16 cellular contexts compared by ENCODE assay signal in the genomic region with DNA sequence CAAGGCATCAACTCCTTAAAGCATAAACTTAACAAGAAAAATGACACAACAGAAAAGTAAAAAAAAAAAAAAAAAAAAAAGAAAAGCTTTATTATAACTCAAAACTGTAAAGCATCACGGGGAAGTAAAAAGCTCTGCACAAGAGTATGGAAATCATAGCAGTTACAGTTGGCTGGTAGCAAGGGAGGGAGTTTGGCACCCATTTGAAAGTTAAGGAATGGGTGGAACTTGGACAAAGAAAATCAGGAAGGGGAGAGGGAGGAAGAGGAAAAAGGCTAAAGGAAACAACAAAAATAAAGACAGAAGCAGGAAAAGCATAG. TPM values are rescaled to one million over a fixed set of nuclear protein-coding genes. Genes with fewer than 3 reads are reported as not detected.
DNase-seq lines count a peak whose midpoint lies in the region; ATAC-seq, FAIRE-seq and TF ChIP-seq lines count a peak whose summit lies in the region.
"Had no signal": no experiment of that assay in that cellular context is flagged by ENCODE, and none has a peak within 500 bp of the region (broad histone marks: within the 10 kb centered on the region; RNA-seq: fewer than 3 reads in every experiment).

No MANE protein-coding gene starts in this region.

- H3K4me2 ChIP-seq in astrocyte (ENCODE audit: low read length), result peak overlapping the region; percentile 7

- H3K36me3 Mint-ChIP-seq in T-helper 1 cell treated with Interleukin-12 subunit alpha and Interleukin-12 subunit beta and Interleukin-4 antibody, amounts not matched to agents 30 μg/mL and 1 μg/mL, for 36 hours (ENCODE audit: low read depth), result peaks cover 44% of the 10 kb centered on the region
- H3K36me3 Mint-ChIP-seq in Calu3 (ENCODE audit: insufficient read depth, unreplicated experiment) (peaks cover 11% of the 10 kb centered on the region), astrocyte (ENCODE audit: low read depth, unreplicated experiment) (peaks cover 5% of the 10 kb centered on the region), naive B cell (peaks cover 0 to 12% of the 10 kb centered on the region in 2 donors)
- H3K36me3 Mint-ChIP-seq: CD8-positive, alpha-beta memory T cell had no signal

- FAIRE-seq in astrocyte (lab: Jason Lieb, UNC), result no peak
- FAIRE-seq: islet of Langerhans had no signal

- TF ChIP-seq CTCF in Calu3 (IDR thresholded peaks at IDR 0.05; ENCODE audit: unreplicated experiment) (no peak), astrocyte (IDR thresholded peaks at IDR 0.05; ENCODE audit: insufficient read depth, low read depth, low read length) (no peak)

- peaks cover 4% of the 10 kb centered on the region for H3K36me3 ChIP-seq in astrocyte (ENCODE audit: insufficient read depth, low read length)
- H3K36me3 ChIP-seq: tibial artery had no signal

- ATAC-seq in naive B cell (ENCODE audit: low read depth in 2 of 2) (no peak), HG02973 (IDR thresholded peaks at IDR 0.05; ENCODE audit: unreplicated experiment) (no peak)
- ATAC-seq: HCT116 had no signal

- H3K27me3 Mint-ChIP-seq in T-helper 1 cell treated with Interleukin-12 subunit alpha and Interleukin-12 subunit beta and Interleukin-4 antibody, amounts not matched to agents 30 μg/mL and 1 μg/mL, for 36 hours (ENCODE audit: low read depth), result no peaks in the 10 kb centered on the region
- H3K27me3 Mint-ChIP-seq in Calu3 (ENCODE audit: unreplicated experiment) (no peaks in the 10 kb centered on the region), astrocyte (ENCODE audit: low read depth, unreplicated experiment) (no peaks in the 10 kb centered on the region), naive B cell (no peaks in the 10 kb centered on the region)

- no TSS peak for BruUV-seq in Calu3 (replicated peaks; lab: Mats Ljungman, UMichigan)

- peaks cover 60% of the 10 kb centered on the region for H3K4me1 ChIP-seq in astrocyte (ENCODE audit: insufficient read depth, low read length)

- H3K4me1 Mint-ChIP-seq in T-helper 1 cell treated with Interleukin-12 subunit alpha and Interleukin-12 subunit beta and Interleukin-4 antibody, amounts not matched to agents 30 μg/mL and 1 μg/mL, for 36 hours (ENCODE audit: low read depth), result peaks cover 66% of the 10 kb centered on the region
- peaks cover 65% of the 10 kb centered on the region for H3K4me1 Mint-ChIP-seq in Calu3 (ENCODE audit: low read depth, unreplicated experiment)
- peaks cover 88% of the 10 kb centered on the region for H3K4me1 Mint-ChIP-seq in astrocyte (ENCODE audit: low read depth, unreplicated experiment)
- H3K4me1 Mint-ChIP-seq in naive B cell, result peaks cover 63 to 85% (median 70%) of the 10 kb centered on the region in 3 donors

- peak overlapping the region; percentile 66 for H3K27ac Mint-ChIP-seq in T-helper 1 cell treated with Interleukin-12 subunit alpha and Interleukin-12 subunit beta and Interleukin-4 antibody, amounts not matched to agents 30 μg/mL and 1 μg/mL, for 36 hours
- H3K27ac Mint-ChIP-seq in Calu3 (ENCODE audit: unreplicated experiment) (peak overlapping the region; percentile 66), astrocyte (ENCODE audit: unreplicated experiment) (no peak overlapping the region), naive B cell (peak overlapping the region in 4 of 6 donors; percentile 6 to 93 (median 72))

- no peaks in the 10 kb centered on the region for H3K9me3 Mint-ChIP-seq in T-helper 1 cell treated with Interleukin-12 subunit alpha and Interleukin-12 subunit beta and Interleukin-4 antibody, amounts not matched to agents 30 μg/mL and 1 μg/mL, for 36 hours
- no peaks in the 10 kb centered on the region for H3K9me3 Mint-ChIP-seq in Calu3 (ENCODE audit: low read depth, unreplicated experiment)
- no peaks in the 10 kb centered on the region for H3K9me3 Mint-ChIP-seq in astrocyte (ENCODE audit: unreplicated experiment)
- peaks cover 0 to 3% (median 0%) of the 10 kb centered on the region in 7 donors for H3K9me3 Mint-ChIP-seq in naive B cell

- no peak overlapping the region for H3K4me3 ChIP-seq in astrocyte (ENCODE audit: insufficient read depth, low read depth, low read length)
- H3K4me3 ChIP-seq: tibial artery had no signal

- H3K79me2 ChIP-seq in astrocyte (ENCODE audit: insufficient read depth, low read length), result peaks cover 100% of the 10 kb centered on the region

- no peak overlapping the region for H2AFZ ChIP-seq in astrocyte (ENCODE audit: low read depth, low read length)

- CTCF ChIA-PET in Calu3 (lab: Charles Lee), result interaction anchor here (0.6 to 0.7 kb wide), 3 partner anchors 9 to 328 kb away, joined by 3 to 5 read pairs (median 4); no protein-coding TSS in a partner anchor

- H3K27ac ChIP-seq in astrocyte (ENCODE audit: low read depth, low read length), result no peak overlapping the region

- H3K4me3 Mint-ChIP-seq in T-helper 1 cell treated with Interleukin-12 subunit alpha and Interleukin-12 subunit beta and Interleukin-4 antibody, amounts not matched to agents 30 μg/mL and 1 μg/mL, for 36 hours, result peak overlapping the region; percentile 51
- H3K4me3 Mint-ChIP-seq in Calu3 (ENCODE audit: low read depth, unreplicated experiment), result no peak overlapping the region
- no peak overlapping the region for H3K4me3 Mint-ChIP-seq in astrocyte (ENCODE audit: unreplicated experiment)
- H3K4me3 Mint-ChIP-seq in naive B cell, result peak overlapping the region in 1 of 8 donors; percentile 20

- H3K27me3 ChIP-seq in astrocyte (ENCODE audit: insufficient read depth, low read length), result no peaks in the 10 kb centered on the region
- H3K27me3 ChIP-seq: tibial artery had no signal

- peaks cover 100% of the 10 kb centered on the region for H4K20me1 ChIP-seq in astrocyte (ENCODE audit: insufficient read depth, low read length)

- no peaks in the 10 kb centered on the region for H3K9me3 ChIP-seq in astrocyte (ENCODE audit: insufficient read depth, low read depth, low read length)
- H3K9me3 ChIP-seq: tibial artery had no signal

- no peak overlapping the region for H3K9ac ChIP-seq in astrocyte (ENCODE audit: low read length)

- no peak for DNase-seq in T-helper 1 cell
- DNase-seq in Calu3, result no peak
- DNase-seq in astrocyte (ENCODE audit: low read depth), result no peak
- DNase-seq in naive B cell, result no peak
- no peak for DNase-seq in HK-2 (ENCODE audit: unreplicated experiment)
- no peak for DNase-seq in NK-92 (lab: John Stamatoyannopoulos, UW; ENCODE audit: unreplicated experiment)
- DNase-seq: 8988T; activated CD4-positive, CD25-positive, alpha-beta regulatory T cell; CD8-positive, alpha-beta memory T cell; midbrain; stimulated activated CD4-positive, alpha-beta T cell treated with anti-CD3 and anti-CD28 coated beads, Interleukin-4, amount 100 ng/mL, for 1 hour; tibial artery had no signal

- intact Hi-C loops in Calu3 (cut with micrococcal nuclease; ENCODE audit: unreplicated experiment), result no loop called here

RNA-seq across cellular contexts. Expression of a gene that starts 8.6 kb away (rescaled TPM):
- total RNA-seq in Calu3 (2022) (22.2 and 24.9 TPM in 2 replicates), astrocyte (76.5 and 81.2 TPM in 2 replicates)
- polyA plus RNA-seq in naive B cell (ENCODE audit: low read depth in 6 of 6), result 10 to 100 TPM; 14.2 to 25.1 (median 15.0) TPM
